In genomic region chr15:48499978-48500377, GRCh38 we compare ENCODE assay signal across 30 cellular contexts.
"Had no signal": no experiment of that assay in that cellular context is flagged by ENCODE, and none has a peak within 500 bp of the region (broad histone marks: within the 10 kb centered on the region; RNA-seq: fewer than 3 reads in every experiment).

No MANE protein-coding gene starts in this region.

- H3K9me3 Mint-ChIP-seq: immature natural killer cell; mesothelial cell of epicardium; naive B cell; natural killer cell; nephron progenitor cell; stimulated activated memory B cell treated with anti-CD40 and anti-IgM and Interleukin-4, amounts not matched to agents 10 μg/mL and 1 μg/mL and 100 μg/mL, for 72 hours had no signal

- H3K27ac ChIP-seq: left lung, lower lobe of right lung, ovary, prostate gland, sigmoid colon, spleen, stomach, testis, thyroid gland, transverse colon, upper lobe of left lung, vagina had no signal

- H3K4me3 ChIP-seq: left lung, lower lobe of right lung, ovary, prostate gland, sigmoid colon, spleen, stomach, testis, thyroid gland, transverse colon, upper lobe of left lung, vagina had no signal

- H3K4me1 Mint-ChIP-seq: immature natural killer cell; naive B cell; natural killer cell; nephron progenitor cell; stimulated activated memory B cell treated with anti-CD40 and anti-IgM and Interleukin-4, amounts not matched to agents 10 μg/mL and 1 μg/mL and 100 μg/mL, for 72 hours had no signal

- H3K27me3 ChIP-seq: left lung, ovary, sigmoid colon, spleen, stomach, testis, thyroid gland, transverse colon, upper lobe of left lung, vagina had no signal

- DNase-seq: hypothalamus; immature natural killer cell; kidney; left colon; left lung; lower lobe of right lung; mammary epithelial cell; mesendoderm; naive B cell; natural killer cell; nephron progenitor cell; ovary; posterior cingulate gyrus; retina; right cardiac atrium; sigmoid colon; small intestine; spleen; stimulated activated CD4-positive, alpha-beta T cell treated with anti-CD3 and anti-CD28 coated beads, Interleukin-4, amount 100 ng/mL, for 24 hours; stimulated activated naive CD8-positive, alpha-beta T cell treated with anti-CD3 and anti-CD28 coated beads, Interleukin-15, Interleukin-2, amounts not matched to agents 100 U/mL and 50 U/mL, for 24 hours; stomach; testis; thyroid gland; transverse colon; upper lobe of left lung had no signal

- H3K9me3 ChIP-seq: left lung, lower lobe of right lung, ovary, prostate gland, sigmoid colon, spleen, stomach, testis, thyroid gland, transverse colon, upper lobe of left lung, vagina had no signal

- H3K27ac Mint-ChIP-seq: immature natural killer cell; mesothelial cell of epicardium; naive B cell; natural killer cell; nephron progenitor cell; stimulated activated memory B cell treated with anti-CD40 and anti-IgM and Interleukin-4, amounts not matched to agents 10 μg/mL and 1 μg/mL and 100 μg/mL, for 72 hours had no signal

- FAIRE-seq: islet of Langerhans, kidney, small intestine had no signal

- H3K4me1 ChIP-seq: left lung, lower lobe of right lung, prostate gland, sigmoid colon, spleen, stomach, testis, transverse colon, upper lobe of left lung, vagina had no signal

- H3K36me3 Mint-ChIP-seq: immature natural killer cell; naive B cell; natural killer cell; stimulated activated memory B cell treated with anti-CD40 and anti-IgM and Interleukin-4, amounts not matched to agents 10 μg/mL and 1 μg/mL and 100 μg/mL, for 72 hours had no signal

- ATAC-seq: left colon; left lung; lower lobe of right lung; natural killer cell; right cardiac atrium; stimulated activated naive CD8-positive, alpha-beta T cell treated with anti-CD3 and anti-CD28 coated beads, Interleukin-15, Interleukin-2, amounts not matched to agents 100 U/mL and 50 U/mL, for 24 hours had no signal

- H3K4me3 Mint-ChIP-seq: immature natural killer cell; mesothelial cell of epicardium; naive B cell; natural killer cell; nephron progenitor cell; stimulated activated memory B cell treated with anti-CD40 and anti-IgM and Interleukin-4, amounts not matched to agents 10 μg/mL and 1 μg/mL and 100 μg/mL, for 72 hours had no signal

- H3K36me3 ChIP-seq: ovary, prostate gland, transverse colon had no signal

- H3K27me3 Mint-ChIP-seq: naive B cell; stimulated activated memory B cell treated with anti-CD40 and anti-IgM and Interleukin-4, amounts not matched to agents 10 μg/mL and 1 μg/mL and 100 μg/mL, for 72 hours had no signal
